Comparison of ENCODE assay signal across 9 cellular contexts in the genomic region with DNA sequence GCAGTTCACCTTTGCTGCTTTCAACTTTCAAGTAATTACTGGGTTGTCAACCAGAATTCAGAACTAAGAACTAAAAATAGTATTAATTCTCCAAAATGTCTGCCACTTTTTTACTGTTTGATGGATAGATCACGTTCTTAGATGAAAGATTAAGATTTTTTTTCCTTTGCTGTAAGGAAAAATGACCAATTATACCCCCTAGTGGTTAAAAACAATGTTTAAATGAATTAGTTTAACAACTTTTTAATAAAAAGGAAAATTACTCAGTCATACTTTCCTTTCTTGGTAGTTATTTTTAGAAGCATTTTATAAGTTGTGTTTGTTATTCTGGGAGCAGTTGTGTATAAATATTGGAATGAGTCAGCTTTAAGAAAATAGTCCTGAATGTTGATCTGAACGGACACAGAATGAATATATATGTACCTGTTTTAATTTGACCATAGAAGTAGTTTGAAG. TPM values are rescaled to one million over a fixed set of nuclear protein-coding genes. Genes with fewer than 3 reads are reported as not detected.
DNase-seq lines count a peak whose midpoint lies in the region; ATAC-seq and TF ChIP-seq lines count a peak whose summit lies in the region.
"Had no signal": no experiment of that assay in that cellular context is flagged by ENCODE, and none has a peak within 500 bp of the region (broad histone marks: within the 10 kb centered on the region; RNA-seq: fewer than 3 reads in every experiment).

No MANE protein-coding gene starts in this region.

- H3K36me3 ChIP-seq in CD4-positive, CD25-positive, alpha-beta regulatory T cell (ENCODE audit: control insufficient read depth, insufficient read depth, low read length) = peaks cover 28% of the 10 kb centered on the region
- H3K36me3 ChIP-seq in body of pancreas (replicated peaks in 1 of 2; ENCODE audit: insufficient read depth in 1 of 2, low read depth in 2 of 2) = no peaks in the 10 kb centered on the region

- H3K4me3 ChIP-seq in CD4-positive, CD25-positive, alpha-beta regulatory T cell (ENCODE audit: low read depth, low read length) = peak overlapping the region; percentile 41
- no peak overlapping the region for H3K4me3 ChIP-seq in body of pancreas

- peaks cover 48% of the 10 kb centered on the region for H3K4me1 ChIP-seq in CD4-positive, CD25-positive, alpha-beta regulatory T cell (ENCODE audit: control insufficient read depth, insufficient read depth, low read length, poor library complexity, severe bottlenecking)
- peaks cover 50% of the 10 kb centered on the region for H3K4me1 ChIP-seq in body of pancreas

- H3K36me3 Mint-ChIP-seq in CD4-positive, CD25-positive, alpha-beta regulatory T cell = peaks cover 33% of the 10 kb centered on the region
- no peaks in the 10 kb centered on the region for H3K36me3 Mint-ChIP-seq in natural killer cell

- WGBS in body of pancreas, 2 donors = 19 to 20% methylated on average over 2 of the region's 2 CpGs

- peaks cover 44 to 88% (median 68%) of the 10 kb centered on the region in 4 donors for H3K4me1 Mint-ChIP-seq in CD4-positive, CD25-positive, alpha-beta regulatory T cell
- H3K4me1 Mint-ChIP-seq in natural killer cell = peaks cover 83 to 85% of the 10 kb centered on the region in 2 donors

- no peak for ATAC-seq in CD4-positive, CD25-positive, alpha-beta regulatory T cell (ENCODE audit: low read depth in 2 of 2)
- ATAC-seq in body of pancreas (no peak), natural killer cell (no peak), GM21526 (IDR thresholded peaks at IDR 0.05; ENCODE audit: low FRiP score, unreplicated experiment) (no peak), GM18858 (IDR thresholded peaks at IDR 0.05; ENCODE audit: unreplicated experiment) (no peak)

- H3K9me3 Mint-ChIP-seq in CD4-positive, CD25-positive, alpha-beta regulatory T cell = peaks cover 0 to 6% (median 0%) of the 10 kb centered on the region in 7 donors
- no peaks in the 10 kb centered on the region for H3K9me3 Mint-ChIP-seq in natural killer cell

- H3K27ac Mint-ChIP-seq in CD4-positive, CD25-positive, alpha-beta regulatory T cell = peak overlapping the region in 2 of 3 donors; percentile 38 to 64
- peak overlapping the region; percentile 37 to 61 for H3K27ac Mint-ChIP-seq in natural killer cell

- DNase-seq in CD4-positive, CD25-positive, alpha-beta regulatory T cell = peak in 2 of 3 donors; percentile 47 to 51
- DNase-seq in Kasumi-1 (lab: John Stamatoyannopoulos, UW) = peak; percentile 30 to 62
- no peak for DNase-seq in body of pancreas
- no peak for DNase-seq in natural killer cell
- no peak for DNase-seq in GM20000 (ENCODE audit: low spot score)
- DNase-seq in epidermal melanocyte (ENCODE audit: insufficient read length, low spot score) = no peak
- DNase-seq: NCI-H510A treated with DMSO at 0.1 percent for 48 hours had no signal

- H3K4me3 Mint-ChIP-seq in CD4-positive, CD25-positive, alpha-beta regulatory T cell = peak overlapping the region; percentile 36 to 99 (median 76)
- peak overlapping the region; percentile 48 for H3K4me3 Mint-ChIP-seq in natural killer cell

- no peak for TF ChIP-seq POLR2A in body of pancreas (IDR thresholded peaks at IDR 0.05)

- H3K27me3 Mint-ChIP-seq in CD4-positive, CD25-positive, alpha-beta regulatory T cell = no peaks in the 10 kb centered on the region
- no peaks in the 10 kb centered on the region for H3K27me3 Mint-ChIP-seq in natural killer cell (ENCODE audit: low read depth in 2 of 2)

- H3K9me3 ChIP-seq in CD4-positive, CD25-positive, alpha-beta regulatory T cell (ENCODE audit: control insufficient read depth in 2 of 2, low read length in 2 of 2) = peaks cover 0 to 8% of the 10 kb centered on the region in 2 experiments
- peaks cover 0 to 6% (median 0%) of the 10 kb centered on the region in 3 donors for H3K9me3 ChIP-seq in body of pancreas

- TF ChIP-seq CTCF in body of pancreas (IDR thresholded peaks at IDR 0.05) (peak in 5 of 7 experiments; percentile 10 to 31 (median 22)), natural killer cell (IDR thresholded peaks at IDR 0.05) (peak; percentile 76), GM20000 (IDR thresholded peaks at IDR 0.05; ENCODE audit: extremely low read depth, missing control alignments) (no peak)

- intact Hi-C loops in body of pancreas (cut with DNase I) (no loop called here), natural killer cell (cut with micrococcal nuclease) (loop anchor here (1.0 to 10.0 kb wide), 2 partner anchors 64 to 1169 kb away; partner anchors contain the start of gene TMTC4)

- H3K27me3 ChIP-seq in CD4-positive, CD25-positive, alpha-beta regulatory T cell (ENCODE audit: control insufficient read depth, insufficient read depth, low read length) = no peaks in the 10 kb centered on the region
- H3K27me3 ChIP-seq in body of pancreas = no peaks in the 10 kb centered on the region

- H3K27ac ChIP-seq in CD4-positive, CD25-positive, alpha-beta regulatory T cell (ENCODE audit: insufficient read depth, low read length, poor library complexity, severe bottlenecking) = no peak overlapping the region
- no peak overlapping the region for H3K27ac ChIP-seq in body of pancreas

RNA-seq across cellular contexts. Expression of gene TM9SF2, which starts 4.6 kb away (rescaled TPM):
- 53.7 TPM for total RNA-seq in CD4-positive, CD25-positive, alpha-beta regulatory T cell
- 100 to 1,000 TPM in 3 of 4 donors, 10 to 100 TPM in 1; 98.7 to 124 (median 113) TPM for polyA plus RNA-seq in CD4-positive, CD25-positive, alpha-beta regulatory T cell
- total RNA-seq in body of pancreas (10 to 100 TPM; 49.8 to 63.6 TPM), natural killer cell (10 to 100 TPM; 41.8 to 62.1 (median 51.4) TPM)

Comparison
In these comparisons a context has a peak if more than half of its experiments do, and no peak if none do; other contexts are left out.
1. DNase-seq: peak in CD4-positive, CD25-positive, alpha-beta regulatory T cell (2 of 3) and Kasumi-1 (2 of 2); none in body of pancreas (0 of 4), natural killer cell (single experiment), GM20000 (single experiment) and epidermal melanocyte (single experiment).